15 cellular contexts compared by ENCODE assay signal in genomic region chrX:47748576-47748975, GRCh38.
"Had no signal": no experiment of that assay in that cellular context is flagged by ENCODE, and none has a peak within 500 bp of the region (broad histone marks: within the 10 kb centered on the region; RNA-seq: fewer than 3 reads in every experiment).

No MANE protein-coding gene starts in this region.

- H3K9me3 ChIP-seq: colonic mucosa, lower lobe of right lung, neutrophil, right atrium auricular region, tibial nerve, vagina had no signal

- H3K9me3 Mint-ChIP-seq: activated CD4-positive, alpha-beta T cell treated with anti-CD3 and anti-CD28 coated beads, Interleukin-2, amount 10 ng/mL, durations not matched to agents 24 days and 14 days; stimulated activated effector memory CD8-positive, alpha-beta T cell treated with anti-CD3 and anti-CD28 coated beads, Interleukin-12 subunit alpha, Interleukin-12 subunit beta, amount 100 ng/mL, for 72 hours; WTC11 had no signal

- H3K27me3 Mint-ChIP-seq: activated CD4-positive, alpha-beta T cell treated with anti-CD3 and anti-CD28 coated beads, Interleukin-2, amount 10 ng/mL, durations not matched to agents 24 days and 14 days had no signal

- H3K4me3 Mint-ChIP-seq: activated CD4-positive, alpha-beta T cell treated with anti-CD3 and anti-CD28 coated beads, Interleukin-2, amount 10 ng/mL, durations not matched to agents 24 days and 14 days; mesothelial cell of epicardium; stimulated activated effector memory CD8-positive, alpha-beta T cell treated with anti-CD3 and anti-CD28 coated beads, Interleukin-12 subunit alpha, Interleukin-12 subunit beta, amount 100 ng/mL, for 72 hours; WTC11 had no signal

- H3K27me3 ChIP-seq: colonic mucosa, neutrophil, right atrium auricular region, vagina had no signal

- H3K27ac Mint-ChIP-seq: activated CD4-positive, alpha-beta T cell treated with anti-CD3 and anti-CD28 coated beads, Interleukin-2, amount 10 ng/mL, durations not matched to agents 24 days and 14 days; mesothelial cell of epicardium; stimulated activated effector memory CD8-positive, alpha-beta T cell treated with anti-CD3 and anti-CD28 coated beads, Interleukin-12 subunit alpha, Interleukin-12 subunit beta, amount 100 ng/mL, for 72 hours; WTC11 had no signal

- H3K36me3 ChIP-seq: colonic mucosa, lower lobe of right lung, neutrophil, right atrium auricular region, tibial nerve, vagina had no signal

- H3K27ac ChIP-seq: colonic mucosa, lower lobe of right lung, neutrophil, right atrium auricular region, tibial nerve, vagina had no signal

- ATAC-seq: WTC11 had no signal

- DNase-seq: activated CD4-positive, alpha-beta T cell treated with anti-CD3 and anti-CD28 coated beads, Interleukin-2, amount 10 ng/mL, durations not matched to agents 24 days and 14 days; activated naive CD4-positive, alpha-beta T cell treated with anti-CD3 and anti-CD28 coated beads, Interleukin-2, amount 50 U/mL, for 16 hours; activated T-cell treated with anti-CD3 and anti-CD28 coated beads for 4 hours; amygdala; colonic mucosa; hypothalamus; lower lobe of right lung; small intestine had no signal

- H3K4me3 ChIP-seq: colonic mucosa, lower lobe of right lung, right atrium auricular region, tibial nerve, vagina had no signal

- H3K4me1 Mint-ChIP-seq: activated CD4-positive, alpha-beta T cell treated with anti-CD3 and anti-CD28 coated beads, Interleukin-2, amount 10 ng/mL, durations not matched to agents 24 days and 14 days; mesothelial cell of epicardium had no signal

- H3K36me3 Mint-ChIP-seq: mesothelial cell of epicardium; stimulated activated effector memory CD8-positive, alpha-beta T cell treated with anti-CD3 and anti-CD28 coated beads, Interleukin-12 subunit alpha, Interleukin-12 subunit beta, amount 100 ng/mL, for 72 hours; WTC11 had no signal

- H3K4me1 ChIP-seq: colonic mucosa, lower lobe of right lung, right atrium auricular region, tibial nerve, vagina had no signal
